ENCODE assay signal across 1 cellular context in genomic region chr1:19884312-19884711, GRCh38.
TF ChIP-seq lines count a peak whose summit lies in the region.

No MANE protein-coding gene starts in this region.

TF ChIP-seq in HCT116, 20 proteins besides CTCF, POLR2A, EP300 and RAD21:
- TF ChIP-seq REST (IDR thresholded peaks at IDR 0.05; ENCODE audit: low read depth) = no peak
- no peak for TF ChIP-seq ZBTB33 (IDR thresholded peaks at IDR 0.05; ENCODE audit: extremely low read depth, insufficient replicate concordance, low read length)
- no peak for TF ChIP-seq ELF1 (IDR thresholded peaks at IDR 0.05; ENCODE audit: borderline replicate concordance, low read depth)
- no peak for TF ChIP-seq EZH2phosphoT487 (IDR thresholded peaks at IDR 0.05; ENCODE audit: borderline replicate concordance)
- no peak for TF ChIP-seq ZFX (IDR thresholded peaks at IDR 0.05)
- no peak for TF ChIP-seq YY1 (IDR thresholded peaks at IDR 0.05; ENCODE audit: extremely low read depth, insufficient replicate concordance, low read depth, low read length)
- TF ChIP-seq TCF7L2 (IDR thresholded peaks at IDR 0.05; ENCODE audit: borderline replicate concordance, extremely low read depth, insufficient read depth, insufficient read length) = no peak
- no peak for TF ChIP-seq POLR2AphosphoS5 (IDR thresholded peaks at IDR 0.05; ENCODE audit: low read depth, low read length)
- TF ChIP-seq CBX3 (IDR thresholded peaks at IDR 0.05; ENCODE audit: low read depth) = no peak
- TF ChIP-seq EZH2 (IDR thresholded peaks at IDR 0.05) = no peak
- TF ChIP-seq SRF (IDR thresholded peaks at IDR 0.05; ENCODE audit: low read depth) = no peak
- no peak for TF ChIP-seq ATF3 (IDR thresholded peaks at IDR 0.05)
- no peak for TF ChIP-seq EGR1 (IDR thresholded peaks at IDR 0.05; ENCODE audit: low read depth)
- TF ChIP-seq ZNF274 (IDR thresholded peaks at IDR 0.05; ENCODE audit: low read depth, low read length) = no peak
- no peak for TF ChIP-seq MAX (IDR thresholded peaks at IDR 0.05)
- TF ChIP-seq CEBPB (IDR thresholded peaks at IDR 0.05; ENCODE audit: low read depth) = no peak
